ENCODE assay signal across 8 cellular contexts in the genomic region with DNA sequence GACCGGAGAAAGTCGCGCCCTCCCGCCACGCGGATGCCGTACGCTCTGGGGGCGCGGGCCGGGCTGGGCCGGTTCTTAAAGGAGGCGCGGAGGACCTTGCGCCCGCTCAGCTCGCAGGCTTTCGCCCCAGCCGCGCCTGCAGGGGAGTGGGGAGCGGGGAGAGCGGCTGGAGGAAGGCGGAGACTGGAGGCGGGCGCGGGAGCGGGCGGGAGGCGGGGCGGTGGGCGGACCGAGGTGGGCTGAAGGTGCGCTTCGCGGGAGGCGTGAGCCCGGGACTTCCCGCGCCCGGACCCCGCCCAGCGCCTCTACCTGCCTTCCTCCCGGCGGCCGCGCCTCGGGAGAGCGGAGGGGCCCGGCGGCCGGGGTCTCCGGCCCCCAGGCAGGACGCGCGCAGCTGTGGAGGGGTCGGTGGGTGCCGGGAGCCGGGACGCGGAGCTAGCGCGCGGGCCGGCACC. TPM values are rescaled to one million over a fixed set of nuclear protein-coding genes. Genes with fewer than 3 reads are reported as not detected.
DNase-seq lines count a peak whose midpoint lies in the region; ATAC-seq and FAIRE-seq lines count a peak whose summit lies in the region.

A gene (minus strand): TSS at position 148 of the 455 bp plus-strand sequence. CDS start 422 bp downstream, outside the sequence.

- no peak within 1 kb of the TSS for H3K4ac ChIP-seq in mesenchymal stem cell (ENCODE audit: low read depth in 1 of 2, low read length in 2 of 2)

- H2BK120ac ChIP-seq in mesenchymal stem cell (ENCODE audit: low read depth, low read length): no peak within 1 kb of the TSS

- DNase-seq in CD1c-positive myeloid dendritic cell (ENCODE audit: extremely low spot score): peak; percentile 41
- DNase-seq in HTR-8/SVneo (ENCODE audit: insufficient read length, low spot score): no peak
- DNase-seq in central memory CD8-positive, alpha-beta T cell (ENCODE audit: low spot score in 2 of 2): no peak
- DNase-seq in mesenchymal stem cell: peak; percentile 30
- DNase-seq in stimulated activated CD8-positive, alpha-beta memory T cell treated with anti-CD3 and anti-CD28 coated beads, Interleukin-2, amount 100 ng/mL, for 48 hours (ENCODE audit: low read depth in 2 of 2): peak; percentile 65 to 67
- DNase-seq in cerebellar nuclear complex (lab: John Stamatoyannopoulos, UW): no peak

- H3K4me2 ChIP-seq in mesenchymal stem cell (ENCODE audit: low read length, poor library complexity, severe bottlenecking): peak within 1 kb of the TSS; percentile 85

- H3K4me3 Mint-ChIP-seq in central memory CD8-positive, alpha-beta T cell: peak within 1 kb of the TSS; percentile 85

- no peak within 1 kb of the TSS for H2BK15ac ChIP-seq in mesenchymal stem cell (ENCODE audit: low read depth, poor library complexity, severe bottlenecking)

- no peak within 1 kb of the TSS for H2BK12ac ChIP-seq in mesenchymal stem cell (ENCODE audit: low read length in 2 of 2)

- 3% methylated on average over 29 of the region's 64 CpGs for WGBS in mesenchymal stem cell

- peaks cover 74 to 80% of the 10 kb centered on the region in 2 experiments for H3K27me3 ChIP-seq in mesenchymal stem cell (ENCODE audit: control insufficient read depth in 1 of 2, insufficient read depth in 1 of 2, low read length in 2 of 2)

- H2BK5ac ChIP-seq in mesenchymal stem cell (ENCODE audit: low read depth, low read length, poor library complexity, severe bottlenecking): no peak within 1 kb of the TSS

- peak within 1 kb of the TSS; percentile 47 to 63 for H3K4me3 ChIP-seq in mesenchymal stem cell (ENCODE audit: insufficient read depth in 1 of 2, low read depth in 1 of 2, low read length in 2 of 2)

- FAIRE-seq in HTR-8/SVneo (lab: Jason Lieb, UNC): peak; percentile 60

- H2AK5ac ChIP-seq in mesenchymal stem cell (ENCODE audit: low read length, severe bottlenecking): no peak within 1 kb of the TSS

- H3K4me1 Mint-ChIP-seq in central memory CD8-positive, alpha-beta T cell: peaks cover 28% of the 10 kb centered on the region

- peaks cover 15% of the 10 kb centered on the region for H3K4me1 ChIP-seq in mesenchymal stem cell (ENCODE audit: control insufficient read depth, insufficient read depth, low read depth, low read length)

- peak within 1 kb of the TSS in 1 of 2 experiments; percentile 66 for H3K23ac ChIP-seq in mesenchymal stem cell (ENCODE audit: low read length in 2 of 2)

- H4K91ac ChIP-seq in mesenchymal stem cell (ENCODE audit: low read length): no peak within 1 kb of the TSS

- peaks cover 40% of the 10 kb centered on the region for H3K27me3 Mint-ChIP-seq in central memory CD8-positive, alpha-beta T cell

- peaks cover 0 to 6% of the 10 kb centered on the region in 2 experiments for H3K36me3 ChIP-seq in mesenchymal stem cell (ENCODE audit: control insufficient read depth in 1 of 2, insufficient read depth in 2 of 2, low read depth in 1 of 2, low read length in 2 of 2)

- H3K18ac ChIP-seq in mesenchymal stem cell (ENCODE audit: low read depth in 1 of 2, low read length in 2 of 2): no peak within 1 kb of the TSS

- H3K79me1 ChIP-seq in mesenchymal stem cell (replicated peaks; ENCODE audit: low read length, poor library complexity, severe bottlenecking): no peaks in the 10 kb centered on the region

- H3K9ac ChIP-seq in mesenchymal stem cell (ENCODE audit: low read length): peak within 1 kb of the TSS; percentile 60

- H3K14ac ChIP-seq in mesenchymal stem cell (ENCODE audit: low read length in 2 of 2): peak within 1 kb of the TSS in 1 of 2 experiments; percentile 50

- H3K36me3 Mint-ChIP-seq in central memory CD8-positive, alpha-beta T cell (ENCODE audit: insufficient read depth): peaks cover 23% of the 10 kb centered on the region

- no peak within 1 kb of the TSS for H4K8ac ChIP-seq in mesenchymal stem cell (ENCODE audit: low read length)

- no peak within 1 kb of the TSS for H2AFZ ChIP-seq in mesenchymal stem cell (ENCODE audit: low read depth, low read length)

- no peaks in the 10 kb centered on the region for H3K9me3 ChIP-seq in mesenchymal stem cell (ENCODE audit: control insufficient read depth, low read length)

- peak; percentile 41 for ATAC-seq in GM19452 (IDR thresholded peaks at IDR 0.05; ENCODE audit: unreplicated experiment)
- peak; percentile 75 to 76 for ATAC-seq in activated CD4-positive, CD25-positive, alpha-beta regulatory T cell treated with anti-CD3 and anti-CD28 coated beads, Interleukin-2, amount 50 U/mL, for 24 hours
- ATAC-seq in central memory CD8-positive, alpha-beta T cell (replicated peaks; ENCODE audit: extremely low read depth, poor library complexity, severe bottlenecking): peak; percentile 60

- H3K27ac ChIP-seq in mesenchymal stem cell (ENCODE audit: low read length, poor library complexity, severe bottlenecking): no peak within 1 kb of the TSS

- H3K9me3 Mint-ChIP-seq in central memory CD8-positive, alpha-beta T cell: no peaks in the 10 kb centered on the region

- peak within 1 kb of the TSS; percentile 91 for H3K27ac Mint-ChIP-seq in central memory CD8-positive, alpha-beta T cell (ENCODE audit: low read depth)

RNA-seq across cellular contexts. Expression of the gene that starts here (rescaled TPM):
- polyA plus RNA-seq in mesenchymal stem cell (2013, experiment 1 of 2): not detected
- polyA plus RNA-seq in mesenchymal stem cell (2013, experiment 2 of 2): 0.01 TPM

Comparison
In these comparisons a context has a peak if more than half of its experiments do, and no peak if none do; other contexts are left out.
1. DNase-seq: peak in CD1c-positive myeloid dendritic cell (single experiment), mesenchymal stem cell (single experiment) and stimulated activated CD8-positive, alpha-beta memory T cell treated with anti-CD3 and anti-CD28 coated beads, Interleukin-2, amount 100 ng/mL, for 48 hours (2 of 2); none in HTR-8/SVneo (single experiment), central memory CD8-positive, alpha-beta T cell (0 of 2) and cerebellar nuclear complex (0 of 2).
2. Peak in every context shown above with its lines, with median percentiles within 50 percentile points of each other: ATAC-seq.